1 cellular context compared by ENCODE assay signal in genomic region chr1:70206833-70207232, GRCh38.
TF ChIP-seq lines count a peak whose summit lies in the region.

No MANE protein-coding gene starts in this region.

TF ChIP-seq in HEK293, 187 proteins besides CTCF, POLR2A, EP300 and RAD21:
- peak; percentile 50; the same call in 1 of the 2 replicates for TF ChIP-seq ZNF362 (tag by site-specific recombination; IDR thresholded peaks at IDR 0.05)
